In the genomic region with DNA sequence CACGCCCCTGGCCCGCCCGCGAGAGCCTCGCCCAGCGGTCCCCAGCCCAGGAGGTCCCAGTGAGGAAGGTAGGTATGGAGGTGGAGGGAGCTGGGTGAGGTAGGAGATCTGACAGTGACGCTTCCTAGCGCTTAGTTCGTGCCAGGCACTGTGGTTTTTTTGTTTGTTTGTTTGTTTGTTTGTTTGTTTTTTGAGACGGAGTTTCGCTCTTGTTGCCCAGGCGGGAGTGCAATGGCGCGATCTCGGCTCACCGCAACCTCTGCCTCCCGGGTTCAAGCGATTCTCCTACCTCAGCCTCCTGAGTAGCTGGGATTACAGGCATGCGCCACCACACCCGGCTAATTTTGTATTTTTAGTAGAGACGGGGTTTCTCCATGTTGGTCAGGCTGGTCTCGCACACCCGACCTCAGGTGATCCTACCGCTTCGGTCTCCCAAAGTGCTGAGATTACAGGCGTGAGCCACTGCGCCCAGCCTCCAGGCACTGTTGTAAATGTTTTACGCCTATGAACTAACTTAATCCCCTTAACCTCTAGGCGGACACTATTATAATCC, we compare ENCODE assay signal across 6 cellular contexts. TPM values are rescaled to one million over a fixed set of nuclear protein-coding genes. Genes with fewer than 3 reads are reported as not detected.
DNase-seq lines count a peak whose midpoint lies in the region; ATAC-seq and TF ChIP-seq lines count a peak whose summit lies in the region.
"Not testable (repeated sequence)": the region's sequence is repeated elsewhere in the genome, so short reads cannot be mapped to it uniquely, and the experiment has no call there.

No MANE protein-coding gene starts in this region.

- not testable (repeated sequence) for H3K9me3 ChIP-seq in ascending aorta; naive thymus-derived CD4-positive, alpha-beta T cell (ENCODE audit: control insufficient read depth in 2 of 3, low read length in 3 of 3); thoracic aorta

- peaks cover 6 to 14% of the 10 kb centered on the region in 2 donors for H3K36me3 ChIP-seq in ascending aorta
- peaks cover 0 to 16% (median 6%) of the 10 kb centered on the region in 3 experiments for H3K36me3 ChIP-seq in naive thymus-derived CD4-positive, alpha-beta T cell (ENCODE audit: control insufficient read depth in 2 of 3, insufficient read depth in 3 of 3, low read length in 3 of 3)
- H3K36me3 ChIP-seq in thoracic aorta: peaks cover 13% of the 10 kb centered on the region

- H3K4me3 Mint-ChIP-seq in Calu3 (ENCODE audit: low read depth, unreplicated experiment) (peak overlapping the region; percentile 65), T-cell (peak overlapping the region in 2 of 3 donors; percentile 9 to 72)
- H3K4me3 Mint-ChIP-seq in naive thymus-derived CD4-positive, alpha-beta T cell: peak overlapping the region; percentile 39 to 77 (median 63)

- intact Hi-C loops in Calu3 (cut with micrococcal nuclease; ENCODE audit: unreplicated experiment): not testable (repeated sequence)
- intact Hi-C loops in ascending aorta (cut with DNase I): loop anchor here (5.0 kb wide), 1 partner anchor 91 kb away; no protein-coding TSS in a partner anchor
- intact Hi-C loops in naive thymus-derived CD4-positive, alpha-beta T cell (cut with micrococcal nuclease): loop anchor here in 1 of 2 donors (10.0 kb wide), 1 partner anchor 1803 kb away; the partner anchor contains the start of gene RFX2

- peak overlapping the region; percentile 29 to 62 for H3K4me3 ChIP-seq in ascending aorta
- H3K4me3 ChIP-seq in fibroblast of villous mesenchyme (ENCODE audit: low read depth, low read length): peak overlapping the region; percentile 52
- H3K4me3 ChIP-seq in naive thymus-derived CD4-positive, alpha-beta T cell (ENCODE audit: low read length): not testable (repeated sequence)
- H3K4me3 ChIP-seq in thoracic aorta: peak overlapping the region; percentile 67

- not testable (repeated sequence) for H3K27ac Mint-ChIP-seq in Calu3 (ENCODE audit: unreplicated experiment)
- H3K27ac Mint-ChIP-seq in T-cell: peak overlapping the region in 1 of 2 donors; percentile 28
- H3K27ac Mint-ChIP-seq in naive thymus-derived CD4-positive, alpha-beta T cell: peak overlapping the region in 1 of 9 donors; percentile 53

- not testable (repeated sequence) for H3K9me3 Mint-ChIP-seq in Calu3 (ENCODE audit: low read depth, unreplicated experiment); T-cell; naive thymus-derived CD4-positive, alpha-beta T cell

- not testable (repeated sequence) for H3K27ac ChIP-seq in ascending aorta; naive thymus-derived CD4-positive, alpha-beta T cell (ENCODE audit: low read depth, low read length); thoracic aorta

- not testable (repeated sequence) for BruUV-seq in Calu3 (replicated peaks; lab: Mats Ljungman, UMichigan)

- peaks cover 13% of the 10 kb centered on the region for H3K27me3 ChIP-seq in ascending aorta
- H3K27me3 ChIP-seq in naive thymus-derived CD4-positive, alpha-beta T cell (ENCODE audit: control insufficient read depth in 2 of 2, insufficient read depth in 2 of 2, low read length in 2 of 2): peaks cover 3 to 20% of the 10 kb centered on the region in 2 donors
- not testable (repeated sequence) for H3K27me3 ChIP-seq in thoracic aorta (replicated peaks; ENCODE audit: insufficient read depth)

- POLR2A ChIA-PET in T-cell (lab: Charles Lee): interaction anchor here in 1 of 2 donors (0.7 kb wide), 1 partner anchor 453 kb away, joined by 3 read pairs; no protein-coding TSS in a partner anchor
- POLR2A ChIA-PET in naive thymus-derived CD4-positive, alpha-beta T cell (lab: Charles Lee): interaction anchor here (0.7 to 5.7 kb wide), 3 partner anchors 14 to 25 kb away, joined by 3 to 38 read pairs (median 35); partner anchors contain the start of genes MAP2K7 and TIMM44

- CTCF ChIA-PET in Calu3 (lab: Charles Lee): interaction anchor here (0.7 kb wide), 1 partner anchor 25 kb away, joined by 4 read pairs; the partner anchor contains the start of gene TIMM44
- CTCF ChIA-PET in T-cell (lab: Charles Lee): interaction anchor here in 1 of 2 donors (0.6 to 1.1 kb wide), 3 partner anchors 10 to 84 kb away, joined by 3 to 6 read pairs (median 3); partner anchors contain the start of gene MAP2K7
- CTCF ChIA-PET in naive thymus-derived CD4-positive, alpha-beta T cell (lab: Charles Lee): interaction anchor here (0.7 to 1.8 kb wide), 6 partner anchors 10 to 90 kb away, joined by 3 to 11 read pairs (median 3); partner anchors contain the start of genes MAP2K7 and TIMM44

- not testable (repeated sequence) for H3K4me1 Mint-ChIP-seq in Calu3 (ENCODE audit: low read depth, unreplicated experiment)
- peaks cover 29 to 47% (median 35%) of the 10 kb centered on the region in 3 donors for H3K4me1 Mint-ChIP-seq in T-cell
- H3K4me1 Mint-ChIP-seq in naive thymus-derived CD4-positive, alpha-beta T cell: peaks cover 13 to 48% (median 35%) of the 10 kb centered on the region in 7 donors

- DNase-seq in Calu3; T-cell; ascending aorta (ENCODE audit: low spot score in 2 of 2); fibroblast of villous mesenchyme (ENCODE audit: low read depth); naive thymus-derived CD4-positive, alpha-beta T cell; thoracic aorta (ENCODE audit: low spot score): not testable (repeated sequence)

- H3K36me3 Mint-ChIP-seq in Calu3 (ENCODE audit: insufficient read depth, unreplicated experiment): peaks cover 38% of the 10 kb centered on the region
- not testable (repeated sequence) for H3K36me3 Mint-ChIP-seq in T-cell
- peaks cover 0 to 13% (median 0%) of the 10 kb centered on the region in 5 donors for H3K36me3 Mint-ChIP-seq in naive thymus-derived CD4-positive, alpha-beta T cell

- H3K27me3 Mint-ChIP-seq in Calu3 (ENCODE audit: unreplicated experiment): not testable (repeated sequence)
- peaks cover 10 to 37% of the 10 kb centered on the region in 2 donors for H3K27me3 Mint-ChIP-seq in T-cell
- peaks cover 12 to 33% (median 14%) of the 10 kb centered on the region in 5 donors for H3K27me3 Mint-ChIP-seq in naive thymus-derived CD4-positive, alpha-beta T cell

- not testable (repeated sequence) for ATAC-seq in T-cell (replicated peaks in 1 of 4); naive thymus-derived CD4-positive, alpha-beta T cell; thoracic aorta (ENCODE audit: insufficient number of reproducible peaks, low FRiP score, low read depth)

- H3K4me1 ChIP-seq in ascending aorta (peaks cover 36 to 39% of the 10 kb centered on the region in 2 donors), thoracic aorta (ENCODE audit: control insufficient read depth in 1 of 2, low read depth in 2 of 2) (peaks cover 28 to 57% of the 10 kb centered on the region in 2 donors)
- peaks cover 25 to 34% of the 10 kb centered on the region in 2 donors for H3K4me1 ChIP-seq in naive thymus-derived CD4-positive, alpha-beta T cell (ENCODE audit: control insufficient read depth in 2 of 2, insufficient read depth in 2 of 2, low read length in 2 of 2)

- TF ChIP-seq CTCF in Calu3 (IDR thresholded peaks at IDR 0.05; ENCODE audit: unreplicated experiment): peak; percentile 5
- TF ChIP-seq CTCF in ascending aorta (IDR thresholded peaks at IDR 0.05); fibroblast of villous mesenchyme (IDR thresholded peaks at IDR 0.05; ENCODE audit: insufficient read depth, low read depth, low read length); thoracic aorta (IDR thresholded peaks at IDR 0.05): not testable (repeated sequence)

RNA-seq across cellular contexts. Expression of gene SNAPC2, which starts 2.0 kb away (rescaled TPM):
- total RNA-seq in Calu3 (2022) (12.1 and 16.4 TPM in 2 replicates), T-cell (10 to 100 TPM in 4 of 5 donors, 1 to 10 TPM in 1; 9.0 to 22.9 (median 18.6) TPM), ascending aorta (30.5 TPM), fibroblast of villous mesenchyme (17.7 and 23.5 TPM in 2 replicates), thoracic aorta (10 to 100 TPM; 13.3 to 26.1 TPM)
- 10 to 100 TPM; 12.3 to 24.4 (median 21.4) TPM for total RNA-seq in naive thymus-derived CD4-positive, alpha-beta T cell
- polyA plus RNA-seq in naive thymus-derived CD4-positive, alpha-beta T cell: 10 to 100 TPM; 11.5 to 18.2 TPM

RNA-seq across cellular contexts. Expression of gene TGFBR3L, which starts 3.5 kb away (rescaled TPM):
- total RNA-seq in Calu3 (2022): 0.94 and 1.6 TPM in 2 replicates
- total RNA-seq in T-cell: 1 to 10 TPM in 3 of 5 donors, under 1 TPM in 2; 0.76 to 4.5 (median 1.3) TPM
- total RNA-seq in ascending aorta: 7.1 TPM
- 0.86 and 0.97 TPM in 2 replicates for total RNA-seq in fibroblast of villous mesenchyme
- 1 to 10 TPM in 4 of 5 experiments, under 1 TPM in 1; 0.27 to 4.0 (median 1.6) TPM for total RNA-seq in naive thymus-derived CD4-positive, alpha-beta T cell
- polyA plus RNA-seq in naive thymus-derived CD4-positive, alpha-beta T cell: not detected
- not detected for total RNA-seq in thoracic aorta

RNA-seq across cellular contexts. Expression of gene CTXN1, which starts 7.8 kb away (rescaled TPM):
- total RNA-seq in Calu3 (2022) (12.0 and 12.2 TPM in 2 replicates), T-cell (under 1 TPM in 4 of 5 donors, not detected in 1; 0.19 to 0.47 (median 0.30) TPM), ascending aorta (not detected), fibroblast of villous mesenchyme (1.9 and 3.0 TPM in 2 replicates), thoracic aorta (under 1 TPM in 1 of 2 donors, not detected in 1; 0.54 TPM)
- total RNA-seq in naive thymus-derived CD4-positive, alpha-beta T cell: under 1 TPM in 1 of 5 experiments, not detected in 4; 0.32 TPM
- polyA plus RNA-seq in naive thymus-derived CD4-positive, alpha-beta T cell: not detected

RNA-seq across cellular contexts. Expression of gene MAP2K7, which starts 14.5 kb away (rescaled TPM):
- total RNA-seq in Calu3 (2022) (27.0 and 28.0 TPM in 2 replicates), T-cell (10 to 100 TPM; 68.1 to 93.1 (median 73.5) TPM), ascending aorta (37.3 TPM), fibroblast of villous mesenchyme (12.1 and 12.2 TPM in 2 replicates), thoracic aorta (10 to 100 TPM; 15.2 to 16.9 TPM)
- 100 to 1,000 TPM in 1 of 5 experiments, 10 to 100 TPM in 4; 48.7 to 109 (median 66.5) TPM for total RNA-seq in naive thymus-derived CD4-positive, alpha-beta T cell
- polyA plus RNA-seq in naive thymus-derived CD4-positive, alpha-beta T cell: 1 to 10 TPM; 1.8 to 2.0 TPM

RNA-seq across cellular contexts. Expression of gene TIMM44, which starts 25.3 kb away (rescaled TPM):
- total RNA-seq in Calu3 (2022) (55.0 and 57.8 TPM in 2 replicates), T-cell (10 to 100 TPM; 72.7 to 99.4 (median 90.3) TPM), ascending aorta (151 TPM), fibroblast of villous mesenchyme (57.9 and 58.6 TPM in 2 replicates), thoracic aorta (10 to 100 TPM; 51.2 to 77.6 TPM)
- 10 to 100 TPM; 65.3 to 97.6 (median 73.8) TPM for total RNA-seq in naive thymus-derived CD4-positive, alpha-beta T cell
- polyA plus RNA-seq in naive thymus-derived CD4-positive, alpha-beta T cell: 10 to 100 TPM; 16.7 to 22.8 TPM
